20 cellular contexts compared by ENCODE assay signal in the genomic region with DNA sequence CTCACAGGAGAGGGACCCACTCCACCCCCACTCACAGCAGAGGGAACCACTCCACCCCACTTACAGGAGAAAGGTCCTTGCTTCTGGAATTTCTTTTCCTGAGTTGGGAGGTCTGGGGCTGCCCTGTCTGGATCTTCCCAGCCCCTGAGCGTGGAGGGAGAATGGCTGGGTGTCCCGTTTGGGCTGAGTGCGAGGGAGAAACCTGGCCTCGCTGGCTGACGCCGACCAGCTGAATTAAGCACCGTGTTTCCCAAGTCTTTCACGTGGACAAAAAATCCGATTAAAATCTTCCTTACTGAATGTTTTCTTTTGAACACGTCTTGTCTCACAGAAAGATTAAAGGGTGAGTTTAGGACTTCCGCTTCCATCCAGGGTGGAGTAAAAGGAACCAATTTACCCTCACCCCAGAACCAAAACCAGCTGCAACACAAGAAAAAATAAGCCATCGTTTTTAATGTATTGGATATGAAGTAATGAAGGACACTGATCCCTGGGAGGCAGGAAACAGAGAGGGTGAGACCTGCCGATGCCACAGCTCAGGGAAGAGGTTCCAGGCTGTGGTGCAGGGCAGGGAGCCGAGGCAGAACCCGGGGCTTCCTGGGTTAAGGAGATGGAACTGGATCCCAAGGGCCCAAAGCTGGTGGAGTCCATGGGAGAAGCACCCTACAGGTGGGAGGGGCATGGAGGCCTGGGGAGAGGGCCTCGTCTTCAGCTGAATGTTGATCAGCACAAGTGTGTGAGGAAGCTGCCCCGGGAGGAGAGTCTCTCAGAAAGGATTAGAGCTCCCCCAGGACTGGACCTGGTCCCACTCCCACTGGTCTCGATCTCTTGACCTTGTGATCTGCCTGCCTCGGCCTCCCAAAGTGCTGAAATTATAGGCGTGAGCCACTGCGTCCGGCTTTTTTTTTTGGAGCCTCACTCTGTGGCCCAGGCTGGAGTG.
DNase-seq lines count a peak whose midpoint lies in the region; ATAC-seq, FAIRE-seq and TF ChIP-seq lines count a peak whose summit lies in the region.
"Had no signal": no experiment of that assay in that cellular context is flagged by ENCODE, and none has a peak within 500 bp of the region (broad histone marks: within the 10 kb centered on the region; RNA-seq: fewer than 3 reads in every experiment).

No MANE protein-coding gene starts in this region.

- POLR2A ChIA-PET in activated naive CD8-positive, alpha-beta T cell treated with anti-CD3 and anti-CD28 coated beads, Interleukin-2, amount 10 ng/mL, durations not matched to agents 7 days and 5 days (lab: Charles Lee) = no interaction called here

- H3K9me3 ChIP-seq in astrocyte (ENCODE audit: insufficient read depth, low read depth, low read length) = no peaks in the 10 kb centered on the region
- H3K9me3 ChIP-seq: BE2C had no signal

- no peaks in the 10 kb centered on the region for H3K79me2 ChIP-seq in astrocyte (ENCODE audit: insufficient read depth, low read length)

- H3K4me3 ChIP-seq in astrocyte (ENCODE audit: insufficient read depth, low read depth, low read length) = no peak overlapping the region

- no peak overlapping the region for H3K9ac ChIP-seq in astrocyte (ENCODE audit: low read length)

- H3K27me3 ChIP-seq in astrocyte (ENCODE audit: insufficient read depth, low read length) = peaks cover 7% of the 10 kb centered on the region
- H3K27me3 ChIP-seq: BE2C had no signal

- DNase-seq in activated naive CD8-positive, alpha-beta T cell treated with anti-CD3 and anti-CD28 coated beads, Interleukin-2, amount 10 ng/mL, durations not matched to agents 7 days and 5 days = peak; percentile 17
- no peak for DNase-seq in activated naive CD8-positive, alpha-beta T cell treated with anti-CD3 and anti-CD28 coated beads for 36 hours
- DNase-seq in astrocyte (ENCODE audit: low read depth) (no peak), mesenteric fat pad (ENCODE audit: low spot score) (peak; percentile 65), endothelial cell (ENCODE audit: low spot score) (no peak)
- DNase-seq: BE2C; EL; GF-D8; KG1; NCI-H1092; NCI-H1436; NCI-H187 treated with DMSO at 0.1 percent for 48 hours; NCI-H69; NK-92 treated with Interleukin-12 subunit alpha and Interleukin-12 subunit beta, amount 100 ng/mL, for 24 hours; SIG-M5 had no signal

- H3K27ac ChIP-seq in astrocyte (ENCODE audit: low read depth, low read length) = no peak overlapping the region

- H3K9me3 Mint-ChIP-seq in activated naive CD8-positive, alpha-beta T cell treated with anti-CD3 and anti-CD28 coated beads, Interleukin-2, amount 10 ng/mL, durations not matched to agents 7 days and 5 days = no peaks in the 10 kb centered on the region
- no peaks in the 10 kb centered on the region for H3K9me3 Mint-ChIP-seq in activated naive CD8-positive, alpha-beta T cell treated with anti-CD3 and anti-CD28 coated beads for 36 hours
- H3K9me3 Mint-ChIP-seq in astrocyte (ENCODE audit: unreplicated experiment) (no peaks in the 10 kb centered on the region), endothelial cell (ENCODE audit: unreplicated experiment) (no peaks in the 10 kb centered on the region)

- no peak overlapping the region for H3K27ac Mint-ChIP-seq in activated naive CD8-positive, alpha-beta T cell treated with anti-CD3 and anti-CD28 coated beads, Interleukin-2, amount 10 ng/mL, durations not matched to agents 7 days and 5 days
- H3K27ac Mint-ChIP-seq in activated naive CD8-positive, alpha-beta T cell treated with anti-CD3 and anti-CD28 coated beads for 36 hours = no peak overlapping the region
- no peak overlapping the region for H3K27ac Mint-ChIP-seq in astrocyte (ENCODE audit: unreplicated experiment)
- H3K27ac Mint-ChIP-seq in endothelial cell (ENCODE audit: unreplicated experiment) = no peak overlapping the region

- no peaks in the 10 kb centered on the region for H3K36me3 ChIP-seq in astrocyte (ENCODE audit: insufficient read depth, low read length)
- H3K36me3 ChIP-seq: BE2C had no signal

- no peak overlapping the region for H2AFZ ChIP-seq in astrocyte (ENCODE audit: low read depth, low read length)

- no peaks in the 10 kb centered on the region for H3K36me3 Mint-ChIP-seq in activated naive CD8-positive, alpha-beta T cell treated with anti-CD3 and anti-CD28 coated beads, Interleukin-2, amount 10 ng/mL, durations not matched to agents 7 days and 5 days
- no peaks in the 10 kb centered on the region for H3K36me3 Mint-ChIP-seq in activated naive CD8-positive, alpha-beta T cell treated with anti-CD3 and anti-CD28 coated beads for 36 hours
- H3K36me3 Mint-ChIP-seq in astrocyte (ENCODE audit: low read depth, unreplicated experiment) = no peaks in the 10 kb centered on the region
- no peaks in the 10 kb centered on the region for H3K36me3 Mint-ChIP-seq in endothelial cell (ENCODE audit: low read depth, unreplicated experiment)

- no peaks in the 10 kb centered on the region for H3K27me3 Mint-ChIP-seq in activated naive CD8-positive, alpha-beta T cell treated with anti-CD3 and anti-CD28 coated beads, Interleukin-2, amount 10 ng/mL, durations not matched to agents 7 days and 5 days
- H3K27me3 Mint-ChIP-seq in activated naive CD8-positive, alpha-beta T cell treated with anti-CD3 and anti-CD28 coated beads for 36 hours = no peaks in the 10 kb centered on the region
- H3K27me3 Mint-ChIP-seq in astrocyte (ENCODE audit: low read depth, unreplicated experiment) = peaks cover 17% of the 10 kb centered on the region
- H3K27me3 Mint-ChIP-seq in endothelial cell (ENCODE audit: unreplicated experiment) = peaks cover 3% of the 10 kb centered on the region

- no peak overlapping the region for H3K4me3 Mint-ChIP-seq in activated naive CD8-positive, alpha-beta T cell treated with anti-CD3 and anti-CD28 coated beads, Interleukin-2, amount 10 ng/mL, durations not matched to agents 7 days and 5 days
- H3K4me3 Mint-ChIP-seq in activated naive CD8-positive, alpha-beta T cell treated with anti-CD3 and anti-CD28 coated beads for 36 hours = no peak overlapping the region
- peak overlapping the region; percentile 50 for H3K4me3 Mint-ChIP-seq in astrocyte (ENCODE audit: unreplicated experiment)
- no peak overlapping the region for H3K4me3 Mint-ChIP-seq in endothelial cell (ENCODE audit: unreplicated experiment)

- TF ChIP-seq CTCF in astrocyte (IDR thresholded peaks at IDR 0.05; ENCODE audit: insufficient read depth, low read depth, low read length) (no peak), endothelial cell (IDR thresholded peaks at IDR 0.05; ENCODE audit: unreplicated experiment) (no peak)

- H3K4me1 Mint-ChIP-seq in activated naive CD8-positive, alpha-beta T cell treated with anti-CD3 and anti-CD28 coated beads, Interleukin-2, amount 10 ng/mL, durations not matched to agents 7 days and 5 days = peaks cover 2% of the 10 kb centered on the region
- H3K4me1 Mint-ChIP-seq in activated naive CD8-positive, alpha-beta T cell treated with anti-CD3 and anti-CD28 coated beads for 36 hours = peaks cover 4% of the 10 kb centered on the region
- H3K4me1 Mint-ChIP-seq in astrocyte (ENCODE audit: low read depth, unreplicated experiment) = peaks cover 13% of the 10 kb centered on the region
- peaks cover 10% of the 10 kb centered on the region for H3K4me1 Mint-ChIP-seq in endothelial cell (ENCODE audit: unreplicated experiment)

- H3K4me2 ChIP-seq in astrocyte (ENCODE audit: low read length) = no peak overlapping the region

- H4K20me1 ChIP-seq in astrocyte (ENCODE audit: insufficient read depth, low read length) = no peaks in the 10 kb centered on the region

- no peak for FAIRE-seq in astrocyte (lab: Jason Lieb, UNC)
- FAIRE-seq: D721Med, GM19239 had no signal

- no peaks in the 10 kb centered on the region for H3K4me1 ChIP-seq in astrocyte (ENCODE audit: insufficient read depth, low read length)

- no peak for ATAC-seq in activated naive CD8-positive, alpha-beta T cell treated with anti-CD3 and anti-CD28 coated beads, Interleukin-2, amount 10 ng/mL, durations not matched to agents 7 days and 5 days (ENCODE audit: low read depth)
- ATAC-seq in GM19324 (IDR thresholded peaks at IDR 0.05; ENCODE audit: low FRiP score, unreplicated experiment) (no peak), HG03565 (IDR thresholded peaks at IDR 0.05; ENCODE audit: unreplicated experiment) (no peak)
- ATAC-seq: Panc1 had no signal

Comparison
In these comparisons a context has a peak if more than half of its experiments do, and no peak if none do; other contexts are left out.
1. DNase-seq: peak in activated naive CD8-positive, alpha-beta T cell treated with anti-CD3 and anti-CD28 coated beads, Interleukin-2, amount 10 ng/mL, durations not matched to agents 7 days and 5 days (single experiment) and mesenteric fat pad (single experiment); none in activated naive CD8-positive, alpha-beta T cell treated with anti-CD3 and anti-CD28 coated beads for 36 hours (single experiment), astrocyte (single experiment) and endothelial cell (single experiment).